14 cellular contexts compared by ENCODE assay signal in genomic region chr7:36640682-36641081, GRCh38.
"Had no signal": no experiment of that assay in that cellular context is flagged by ENCODE, and none has a peak within 500 bp of the region (broad histone marks: within the 10 kb centered on the region; RNA-seq: fewer than 3 reads in every experiment).

No MANE protein-coding gene starts in this region.

- H3K9me3 Mint-ChIP-seq: activated naive CD4-positive, alpha-beta T cell treated with anti-CD3 and anti-CD28 coated beads, Interleukin-2, amount 50 U/mL, for 24 hours; nephron progenitor cell had no signal

- ATAC-seq: foreskin keratinocyte; psoas muscle; sciatic nerve; stimulated activated naive CD8-positive, alpha-beta T cell treated with anti-CD3 and anti-CD28 coated beads, Interleukin-15, Interleukin-2, amounts not matched to agents 100 U/mL and 50 U/mL, for 24 hours had no signal

- H3K27ac ChIP-seq: breast epithelium, foreskin keratinocyte, psoas muscle, suprapubic skin had no signal

- H3K9me3 ChIP-seq: breast epithelium, mucosa of descending colon, psoas muscle, suprapubic skin, upper lobe of left lung had no signal

- H3K4me3 Mint-ChIP-seq: nephron progenitor cell had no signal

- H3K4me3 ChIP-seq: breast epithelium, mucosa of descending colon, psoas muscle, suprapubic skin, upper lobe of left lung had no signal

- H3K36me3 ChIP-seq: breast epithelium, suprapubic skin, upper lobe of left lung had no signal

- H3K27me3 ChIP-seq: breast epithelium, foreskin keratinocyte, suprapubic skin, upper lobe of left lung had no signal

- H3K4me1 ChIP-seq: breast epithelium, foreskin keratinocyte, psoas muscle, suprapubic skin, upper lobe of left lung had no signal

- H3K27me3 Mint-ChIP-seq: activated naive CD4-positive, alpha-beta T cell treated with anti-CD3 and anti-CD28 coated beads, Interleukin-2, amount 50 U/mL, for 24 hours had no signal

- DNase-seq: activated CD4-positive, alpha-beta T cell treated with anti-CD3 and anti-CD28 coated beads, Interleukin-2, amount 50 U/mL, for 48 hours; activated CD4-positive, CD25-positive, alpha-beta regulatory T cell; activated effector memory CD4-positive, alpha-beta T cell treated with Interleukin-2 at 50 U/mL for 16 hours; anterior cingulate cortex; foreskin keratinocyte; mucosa of descending colon; nephron progenitor cell; psoas muscle; stimulated activated naive CD8-positive, alpha-beta T cell treated with anti-CD3 and anti-CD28 coated beads, Interleukin-15, Interleukin-2, amounts not matched to agents 100 U/mL and 50 U/mL, for 24 hours; upper lobe of left lung had no signal

- H3K36me3 Mint-ChIP-seq: activated naive CD4-positive, alpha-beta T cell treated with anti-CD3 and anti-CD28 coated beads, Interleukin-2, amount 50 U/mL, for 24 hours had no signal
